Comparison of ENCODE assay signal across 14 cellular contexts in the genomic region with DNA sequence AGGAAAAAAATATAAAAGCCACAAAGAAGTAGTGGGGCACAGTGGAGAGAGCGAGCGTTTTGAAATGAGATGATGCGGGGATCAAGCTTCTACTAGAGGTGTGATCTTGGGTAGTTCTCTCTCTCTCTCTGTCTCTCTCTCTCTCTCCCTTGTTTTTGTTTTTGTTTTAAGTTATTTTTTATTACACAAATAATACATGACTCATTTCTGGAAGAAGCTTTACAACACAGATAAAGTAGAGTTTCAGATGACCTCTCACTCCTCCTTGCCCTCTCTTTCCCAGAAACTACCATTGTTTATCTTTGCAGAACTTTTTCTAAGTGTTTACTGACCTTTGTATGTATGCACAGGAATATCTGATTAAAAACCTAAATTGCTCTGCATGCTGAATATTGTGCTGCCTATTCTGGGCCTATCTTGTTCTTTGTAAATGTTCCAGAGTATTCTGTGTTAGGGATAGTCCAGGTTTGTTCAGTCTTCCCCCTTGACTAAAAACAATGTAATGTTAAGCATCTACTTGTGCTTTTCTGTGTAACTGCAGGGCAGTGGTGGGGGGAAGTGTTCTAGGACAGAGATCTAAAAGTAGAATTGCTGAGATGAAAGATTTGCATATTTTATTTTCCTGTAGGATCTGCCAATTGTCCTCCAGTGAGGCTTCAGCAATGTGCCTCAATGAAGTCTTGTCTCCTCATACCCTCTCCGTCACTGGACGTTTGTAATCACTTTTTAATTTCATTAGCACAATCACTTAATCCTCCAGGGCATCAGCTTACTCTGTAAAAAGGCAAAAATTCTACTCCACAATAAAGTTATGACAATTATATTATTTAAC. TPM values are rescaled to one million over a fixed set of nuclear protein-coding genes. Genes with fewer than 3 reads are reported as not detected.
DNase-seq lines count a peak whose midpoint lies in the region; ATAC-seq and TF ChIP-seq lines count a peak whose summit lies in the region.
"Had no signal": no experiment of that assay in that cellular context is flagged by ENCODE, and none has a peak within 500 bp of the region (broad histone marks: within the 10 kb centered on the region; RNA-seq: fewer than 3 reads in every experiment).

No MANE protein-coding gene starts in this region.

- H3K27ac ChIP-seq in GM23338 (ENCODE audit: low read depth) (no peak overlapping the region), caudate nucleus (ENCODE audit: low read depth, low read length) (no peak overlapping the region)

- no peak overlapping the region for H3K4me2 ChIP-seq in GM23338

- peak overlapping the region; percentile 4; the same call in 1 of the 2 replicates for H2AFZ ChIP-seq in GM23338

- no peaks in the 10 kb centered on the region for H3K36me3 Mint-ChIP-seq in GM23338 (ENCODE audit: low read depth)
- peaks cover 58% of the 10 kb centered on the region for H3K36me3 Mint-ChIP-seq in activated CD4-positive, alpha-beta memory T cell treated with anti-CD3 and anti-CD28 coated beads, Interleukin-2, amount 10 ng/mL, durations not matched to agents 7 days and 5 days (ENCODE audit: low read depth)

- no peaks in the 10 kb centered on the region for H3K27me3 ChIP-seq in GM23338 (ENCODE audit: insufficient read depth)

- POLR2A ChIA-PET in activated CD4-positive, alpha-beta memory T cell treated with anti-CD3 and anti-CD28 coated beads, Interleukin-2, amount 10 ng/mL, durations not matched to agents 7 days and 5 days (lab: Charles Lee), result interaction anchor here (1.0 to 6.2 kb wide), 7 partner anchors 11 to 44 kb away, joined by 3 to 106 read pairs (median 30); no protein-coding TSS in a partner anchor

- H3K27ac Mint-ChIP-seq in GM23338, result peak overlapping the region; percentile 58; the same call in 1 of the 2 replicates
- H3K27ac Mint-ChIP-seq in activated CD4-positive, alpha-beta memory T cell treated with anti-CD3 and anti-CD28 coated beads, Interleukin-2, amount 10 ng/mL, durations not matched to agents 7 days and 5 days, result peak overlapping the region; percentile 85
- H3K27ac Mint-ChIP-seq: B cell had no signal

- peak; percentile 33 for DNase-seq in AG10803 (ENCODE audit: low read depth)
- DNase-seq in GM23338 (ENCODE audit: low spot score), result no peak
- DNase-seq in activated CD4-positive, alpha-beta memory T cell treated with anti-CD3 and anti-CD28 coated beads, Interleukin-2, amount 10 ng/mL, durations not matched to agents 7 days and 5 days, result no peak
- peak; percentile 9 for DNase-seq in fibroblast of gingiva (ENCODE audit: low read depth)
- no peak for DNase-seq in NCI-H2081 treated with DMSO at 0.1 percent for 48 hours (lab: John Stamatoyannopoulos, UW)
- no peak for DNase-seq in caudate nucleus (lab: John Stamatoyannopoulos, UW)
- no peak for DNase-seq in NCI-H2029 (lab: John Stamatoyannopoulos, UW)
- DNase-seq: dermis blood vessel endothelial cell; KG1; NCI-H2029 treated with DMSO at 0.1 percent for 48 hours; stimulated activated CD4-positive, alpha-beta T cell treated with anti-CD3 and anti-CD28 coated beads, Interleukin-4, amount 100 ng/mL, for 24 hours had no signal

- H3F3A ChIP-seq in GM23338 (replicated peaks; ENCODE audit: low read depth), result no peaks in the 10 kb centered on the region

- CTCF ChIA-PET in activated CD4-positive, alpha-beta memory T cell treated with anti-CD3 and anti-CD28 coated beads, Interleukin-2, amount 10 ng/mL, durations not matched to agents 7 days and 5 days (lab: Charles Lee), result interaction anchor here (0.7 to 1.7 kb wide), 3 partner anchors 10 to 51 kb away, joined by 4 to 6 read pairs (median 5); no protein-coding TSS in a partner anchor

- H3K4me1 Mint-ChIP-seq in GM23338, result peaks cover 7% of the 10 kb centered on the region
- peaks cover 87% of the 10 kb centered on the region for H3K4me1 Mint-ChIP-seq in activated CD4-positive, alpha-beta memory T cell treated with anti-CD3 and anti-CD28 coated beads, Interleukin-2, amount 10 ng/mL, durations not matched to agents 7 days and 5 days

- no peaks in the 10 kb centered on the region for H4K20me1 ChIP-seq in GM23338 (replicated peaks; ENCODE audit: insufficient read depth)

- no peaks in the 10 kb centered on the region for H3K9me3 Mint-ChIP-seq in GM23338
- no peaks in the 10 kb centered on the region for H3K9me3 Mint-ChIP-seq in activated CD4-positive, alpha-beta memory T cell treated with anti-CD3 and anti-CD28 coated beads, Interleukin-2, amount 10 ng/mL, durations not matched to agents 7 days and 5 days

- H3K27me3 Mint-ChIP-seq in GM23338 (ENCODE audit: insufficient read depth, low read depth, poor library complexity), result no peaks in the 10 kb centered on the region
- H3K27me3 Mint-ChIP-seq in activated CD4-positive, alpha-beta memory T cell treated with anti-CD3 and anti-CD28 coated beads, Interleukin-2, amount 10 ng/mL, durations not matched to agents 7 days and 5 days, result no peaks in the 10 kb centered on the region
- H3K27me3 Mint-ChIP-seq: B cell had no signal

- no peaks in the 10 kb centered on the region for H3K36me3 ChIP-seq in GM23338 (ENCODE audit: insufficient read depth)

- H3K79me2 ChIP-seq in GM23338 (replicated peaks; ENCODE audit: insufficient read depth), result no peaks in the 10 kb centered on the region

- no peaks in the 10 kb centered on the region; the same call in 1 of the 2 replicates for H3K9me2 ChIP-seq in GM23338 (ENCODE audit: insufficient read depth)

- ATAC-seq in GM23338, result no peak
- no peak for ATAC-seq in GM18870 (IDR thresholded peaks at IDR 0.05; ENCODE audit: unreplicated experiment)
- ATAC-seq: activated CD4-positive, CD25-positive, alpha-beta regulatory T cell treated with anti-CD3 and anti-CD28 coated beads, Interleukin-2, amount 50 U/mL, for 24 hours had no signal

- H3K4me3 ChIP-seq in AG10803 (ENCODE audit: low read length), result no peak overlapping the region
- H3K4me3 ChIP-seq in GM23338, result no peak overlapping the region

- TF ChIP-seq CTCF in AG10803 (conservative IDR thresholded peaks at IDR 0.05; ENCODE audit: low read length) (no peak), GM23338 (conservative IDR thresholded peaks at IDR 0.05; ENCODE audit: low read depth in 2 of 2) (no peak)

- no peak overlapping the region for H3K4me3 Mint-ChIP-seq in GM23338
- H3K4me3 Mint-ChIP-seq in activated CD4-positive, alpha-beta memory T cell treated with anti-CD3 and anti-CD28 coated beads, Interleukin-2, amount 10 ng/mL, durations not matched to agents 7 days and 5 days, result peak overlapping the region; percentile 22
- H3K4me3 Mint-ChIP-seq: B cell had no signal

- H3K4me1 ChIP-seq in GM23338 (ENCODE audit: insufficient read depth), result no peaks in the 10 kb centered on the region

TF ChIP-seq in GM23338, 12 proteins besides CTCF, POLR2A, EP300 and RAD21:
- no peak for TF ChIP-seq CREB1 (CRISPR knock-in tag; IDR thresholded peaks at IDR 0.05; ENCODE audit: low read depth)
- TF ChIP-seq STAT1 (IDR thresholded peaks at IDR 0.05; ENCODE audit: unreplicated experiment), result no peak

RNA-seq across cellular contexts. Expression of gene FYB1, which starts 52.0 kb away (rescaled TPM):
- total RNA-seq in GM23338 (2014; rRNA removed; shearing (Covaris generic)), result not detected in 2 replicates
- polyA plus RNA-seq in GM23338 (2016; fragmentation: Nextera tagmentation; extraction: Ambion mirVana), result not detected in 2 replicates
- 100 to 1,000 TPM; 260 to 270 TPM for total RNA-seq in activated CD4-positive, alpha-beta memory T cell treated with anti-CD3 and anti-CD28 coated beads, Interleukin-2, amount 10 ng/mL, durations not matched to agents 7 days and 5 days
- total RNA-seq: dermis blood vessel endothelial cell had no signal

Comparison
In these comparisons a context has a peak if more than half of its experiments do, and no peak if none do; other contexts are left out.
1. DNase-seq: peak in AG10803 (single experiment) and fibroblast of gingiva (single experiment); none in GM23338 (single experiment), activated CD4-positive, alpha-beta memory T cell treated with anti-CD3 and anti-CD28 coated beads, Interleukin-2, amount 10 ng/mL, durations not matched to agents 7 days and 5 days (single experiment), NCI-H2081 treated with DMSO at 0.1 percent for 48 hours (single experiment), caudate nucleus (0 of 61) and NCI-H2029 (single experiment).
2. RNA of gene FYB1, which starts 52.0 kb away (total RNA-seq): 260 to 270 TPM in activated CD4-positive, alpha-beta memory T cell treated with anti-CD3 and anti-CD28 coated beads, Interleukin-2, amount 10 ng/mL, durations not matched to agents 7 days and 5 days; not detected in GM23338; every median in the first group is over 100 times any median in the second.